ENCODE assay signal across 8 cellular contexts in genomic region chr12:25557830-25558436, GRCh38. TPM values are rescaled to one million over a fixed set of nuclear protein-coding genes. Genes with fewer than 3 reads are reported as not detected.
DNase-seq lines count a peak whose midpoint lies in the region; ATAC-seq and TF ChIP-seq lines count a peak whose summit lies in the region.

No MANE protein-coding gene starts in this region.

- ATAC-seq in Panc1 (no peak), GM21381 (IDR thresholded peaks at IDR 0.05; ENCODE audit: unreplicated experiment) (no peak), Right ventricle myocardium superior (ENCODE audit: poor library complexity) (no peak)

- no peak overlapping the region for H3K27ac Mint-ChIP-seq in activated CD4-positive, alpha-beta memory T cell treated with anti-CD3 and anti-CD28 coated beads for 36 hours

- in situ Hi-C loops in Panc1 (cut with HindIII; ENCODE audit: low pct_unique_long_range_greater_than_20kb, low sequenced_read_pairs), result no loop called here

- TF ChIP-seq CTCF in C4-2B (conservative IDR thresholded peaks at IDR 0.05), result peak; percentile 81
- peak; percentile 81; the same call in 1 of the 2 replicates for TF ChIP-seq CTCF in Panc1 (IDR thresholded peaks at IDR 0.05)
- TF ChIP-seq CTCF in thyroid gland (IDR thresholded peaks at IDR 0.05), result peak; percentile 15 to 73 (median 59)

- no peaks in the 10 kb centered on the region for H3K36me3 Mint-ChIP-seq in activated CD4-positive, alpha-beta memory T cell treated with anti-CD3 and anti-CD28 coated beads for 36 hours

- H3K27ac ChIP-seq in C4-2B (no peak overlapping the region), Panc1 (ENCODE audit: low read length) (no peak overlapping the region), thyroid gland (no peak overlapping the region)

- CTCF ChIA-PET in Panc1 (lab: Charles Lee), result interaction anchor here (0.5 kb wide), 1 partner anchor 241 kb away, joined by 3 read pairs; no protein-coding TSS in a partner anchor
- CTCF ChIA-PET in activated CD4-positive, alpha-beta memory T cell treated with anti-CD3 and anti-CD28 coated beads for 36 hours (lab: Charles Lee), result interaction anchor here (1.0 kb wide), 1 partner anchor 169 kb away, joined by 3 read pairs; no protein-coding TSS in a partner anchor

- WGBS in thyroid gland, 2 donors, result 49 to 53% methylated on average over 2 of the region's 2 CpGs

- H3K4me3 ChIP-seq in H7 (ENCODE audit: insufficient read depth, low read depth, low read length), result no peak overlapping the region
- H3K4me3 ChIP-seq in Panc1 (ENCODE audit: low read depth in 2 of 2, low read length in 2 of 2), result no peak overlapping the region
- H3K4me3 ChIP-seq in thyroid gland (replicated peaks in 1 of 3), result no peak overlapping the region

- TF ChIP-seq POLR2A in thyroid gland (IDR thresholded peaks at IDR 0.05), result no peak

- H3K4me1 ChIP-seq in Panc1 (ENCODE audit: control insufficient read depth, insufficient read depth, low read length) (no peaks in the 10 kb centered on the region), thyroid gland (no peaks in the 10 kb centered on the region)

- H3K27me3 ChIP-seq in H7 (ENCODE audit: control insufficient read depth, insufficient read depth, low read length) (no peaks in the 10 kb centered on the region), Panc1 (ENCODE audit: control insufficient read depth, insufficient read depth, low read length) (no peaks in the 10 kb centered on the region), thyroid gland (no peaks in the 10 kb centered on the region)

- H3K9me3 ChIP-seq in Panc1 (ENCODE audit: control insufficient read depth, insufficient read depth, low read depth, low read length) (no peaks in the 10 kb centered on the region), thyroid gland (no peaks in the 10 kb centered on the region)

- peaks cover 2% of the 10 kb centered on the region for H3K9me3 Mint-ChIP-seq in activated CD4-positive, alpha-beta memory T cell treated with anti-CD3 and anti-CD28 coated beads for 36 hours

- BruUV-seq in Panc1 (replicated peaks; lab: Mats Ljungman, UMichigan), result no TSS peak

- POLR2A ChIA-PET in Panc1 (lab: Charles Lee), result no interaction called here
- POLR2A ChIA-PET in activated CD4-positive, alpha-beta memory T cell treated with anti-CD3 and anti-CD28 coated beads for 36 hours (lab: Charles Lee), result no interaction called here

- no peak overlapping the region for H3K4me3 Mint-ChIP-seq in activated CD4-positive, alpha-beta memory T cell treated with anti-CD3 and anti-CD28 coated beads for 36 hours

- DNase-seq in H7 (peak; percentile 19), Panc1 (ENCODE audit: low read depth, low spot score) (no peak), fibroblast of the conjunctiva (ENCODE audit: low read depth) (peak; percentile 27), thyroid gland (peak; percentile 15 to 36), Right ventricle myocardium superior (no peak)
- no peak for DNase-seq in activated CD4-positive, alpha-beta memory T cell treated with anti-CD3 and anti-CD28 coated beads for 36 hours

- no peaks in the 10 kb centered on the region for H3K4me1 Mint-ChIP-seq in activated CD4-positive, alpha-beta memory T cell treated with anti-CD3 and anti-CD28 coated beads for 36 hours (ENCODE audit: low read depth)

- H3K27me3 Mint-ChIP-seq in activated CD4-positive, alpha-beta memory T cell treated with anti-CD3 and anti-CD28 coated beads for 36 hours, result no peaks in the 10 kb centered on the region

- intact Hi-C loops in Panc1 (cut with micrococcal nuclease; ENCODE audit: unreplicated experiment), result loop anchor here (5.0 kb wide), 1 partner anchor 121 kb away; no protein-coding TSS in a partner anchor
- intact Hi-C loops in thyroid gland (cut with DNase I), result loop anchor here (5.0 kb wide), 1 partner anchor 121 kb away; no protein-coding TSS in a partner anchor
- intact Hi-C loops in activated CD4-positive, alpha-beta memory T cell treated with anti-CD3 and anti-CD28 coated beads for 36 hours (cut with micrococcal nuclease), result loop anchor here (10.0 kb wide), 1 partner anchor 123 kb away; no protein-coding TSS in a partner anchor
- intact Hi-C loops in Right ventricle myocardium superior (cut with DNase I), result no loop called here

- no peaks in the 10 kb centered on the region for H3K36me3 ChIP-seq in H7 (replicated peaks; ENCODE audit: control insufficient read depth, insufficient read depth, low read length)
- no peaks in the 10 kb centered on the region for H3K36me3 ChIP-seq in Panc1 (ENCODE audit: control insufficient read depth, insufficient read depth, low read length)
- no peaks in the 10 kb centered on the region for H3K36me3 ChIP-seq in thyroid gland

RNA-seq across cellular contexts. Expression of gene LMNTD1, which starts 4.8 kb away (rescaled TPM):
- total RNA-seq in H7 (2014; rRNA removed; shearing (Covaris generic)), result 2.8 TPM in 1 of 2 replicates, not detected in the other
- total RNA-seq in Panc1 (2021; ENCODE audit: unreplicated experiment), result 0.13 TPM
- not detected for polyA plus RNA-seq in Panc1 (2012; ENCODE audit: insufficient read length)
- total RNA-seq in thyroid gland, result 1 to 10 TPM in 1 of 4 donors, under 1 TPM in 2, not detected in 1; 0.27 to 2.3 (median 0.67) TPM
- total RNA-seq in activated CD4-positive, alpha-beta memory T cell treated with anti-CD3 and anti-CD28 coated beads for 36 hours, result not detected
- not detected for total RNA-seq in Right ventricle myocardium superior

Comparison
In these comparisons a context has a peak if more than half of its experiments do, and no peak if none do; other contexts are left out.
1. DNase-seq: peak in H7 (single experiment), fibroblast of the conjunctiva (single experiment) and thyroid gland (2 of 2); none in Panc1 (single experiment), activated CD4-positive, alpha-beta memory T cell treated with anti-CD3 and anti-CD28 coated beads for 36 hours (single experiment) and Right ventricle myocardium superior (single experiment).
2. Peak in every context shown above with its lines, with median percentiles within 50 percentile points of each other: CTCF ChIP-seq.